Comparison of ENCODE assay signal across 9 cellular contexts in genomic region chr22:37079668-37080171, GRCh38. TPM values are rescaled to one million over a fixed set of nuclear protein-coding genes. Genes with fewer than 3 reads are reported as not detected.
A peak's percentile ranks its signal among the peaks of the same experiment; 100 is the strongest.
DNase-seq lines count a peak whose midpoint lies in the region; ATAC-seq and TF ChIP-seq lines count a peak whose summit lies in the region.
"Had no signal": no experiment of that assay in that cellular context is flagged by ENCODE, and none has a peak within 500 bp of the region (broad histone marks: within the 10 kb centered on the region; RNA-seq: fewer than 3 reads in every experiment).

No MANE protein-coding gene starts in this region.

- peak overlapping the region; percentile 68 for H3K4me3 Mint-ChIP-seq in activated naive CD8-positive, alpha-beta T cell

- DNase-seq in AG10803 (ENCODE audit: low read depth): peak; percentile 4
- DNase-seq in T-helper 22 cell (ENCODE audit: low read depth): peak; percentile 84
- peak; percentile 52 for DNase-seq in pulmonary artery endothelial cell (ENCODE audit: low read depth, low spot score)
- DNase-seq in vagina (ENCODE audit: extremely low spot score in 2 of 2): no peak
- DNase-seq in prostate gland (ENCODE audit: low spot score): no peak
- no peak for DNase-seq in NCI-H1092 treated with DMSO at 0.1 percent for 48 hours (lab: John Stamatoyannopoulos, UW)

- H3K27ac ChIP-seq in vagina: no peak overlapping the region
- no peak overlapping the region for H3K27ac ChIP-seq in gastroesophageal sphincter
- H3K27ac ChIP-seq in prostate gland: no peak overlapping the region
- H3K27ac ChIP-seq: thoracic aorta had no signal

- peak overlapping the region; percentile 96 for H3K27ac Mint-ChIP-seq in activated naive CD8-positive, alpha-beta T cell

- H3K4me3 ChIP-seq in AG10803 (ENCODE audit: low read length) (no peak overlapping the region), vagina (no peak overlapping the region), gastroesophageal sphincter (no peak overlapping the region), prostate gland (no peak overlapping the region)
- H3K4me3 ChIP-seq: thoracic aorta had no signal

- no peaks in the 10 kb centered on the region for H3K9me3 Mint-ChIP-seq in activated naive CD8-positive, alpha-beta T cell (ENCODE audit: low read depth)

- no peaks in the 10 kb centered on the region for H3K27me3 Mint-ChIP-seq in activated naive CD8-positive, alpha-beta T cell

- no peak for ATAC-seq in gastroesophageal sphincter

- H3K4me1 ChIP-seq in vagina (no peaks in the 10 kb centered on the region), gastroesophageal sphincter (no peaks in the 10 kb centered on the region), prostate gland (replicated peaks) (no peaks in the 10 kb centered on the region)

- H3K9me3 ChIP-seq in vagina (no peaks in the 10 kb centered on the region), gastroesophageal sphincter (no peaks in the 10 kb centered on the region), prostate gland (no peaks in the 10 kb centered on the region)
- H3K9me3 ChIP-seq: thoracic aorta had no signal

- intact Hi-C loops in vagina (cut with DNase I): no loop called here
- intact Hi-C loops in prostate gland (cut with DNase I): loop anchor here (10.0 kb wide), 1 partner anchor 125 kb away; no protein-coding TSS in a partner anchor

- H3K27me3 ChIP-seq in vagina (no peaks in the 10 kb centered on the region), gastroesophageal sphincter (peaks cover 63% of the 10 kb centered on the region), prostate gland (replicated peaks; ENCODE audit: insufficient read depth) (no peaks in the 10 kb centered on the region)

- H3K4me1 Mint-ChIP-seq in activated naive CD8-positive, alpha-beta T cell (ENCODE audit: low read depth): peaks cover 42% of the 10 kb centered on the region

- TF ChIP-seq CTCF in AG10803 (conservative IDR thresholded peaks at IDR 0.05; ENCODE audit: low read length) (no peak), vagina (IDR thresholded peaks at IDR 0.05) (no peak), gastroesophageal sphincter (IDR thresholded peaks at IDR 0.05) (no peak), prostate gland (IDR thresholded peaks at IDR 0.05) (no peak)

- WGBS in gastroesophageal sphincter (ENCODE audit: low coverage in 1 of 2), 2 donors: 29 to 80% methylated on average over 1 of the region's 15 CpGs
- whole genome bisulfite sequencing in prostate gland: 76% methylated on average over 13 of the region's 15 CpGs

- no peak for TF ChIP-seq POLR2A in vagina (IDR thresholded peaks at IDR 0.05)
- no peak for TF ChIP-seq POLR2A in gastroesophageal sphincter (IDR thresholded peaks at IDR 0.05)
- no peak for TF ChIP-seq POLR2A in prostate gland (IDR thresholded peaks at IDR 0.05)

- H3K36me3 ChIP-seq in vagina (no peaks in the 10 kb centered on the region), gastroesophageal sphincter (no peaks in the 10 kb centered on the region), prostate gland (no peaks in the 10 kb centered on the region)
- H3K36me3 ChIP-seq: thoracic aorta had no signal

- no peak for TF ChIP-seq EP300 in gastroesophageal sphincter (IDR thresholded peaks at IDR 0.05)

- no peaks in the 10 kb centered on the region for H3K36me3 Mint-ChIP-seq in activated naive CD8-positive, alpha-beta T cell

RNA-seq across cellular contexts. Expression of gene KCTD17, which starts 28.2 kb away (rescaled TPM):
- 33.3 and 34.9 TPM in 2 replicates for total RNA-seq in pulmonary artery endothelial cell
- total RNA-seq in vagina: 27.5 TPM
- total RNA-seq in gastroesophageal sphincter: 10 to 100 TPM; 23.3 to 33.2 (median 29.3) TPM
- 10 to 100 TPM in 1 of 2 donors, 1 to 10 TPM in 1; 7.8 to 32.4 TPM for total RNA-seq in prostate gland

RNA-seq across cellular contexts. Expression of gene TMPRSS6, which starts 29.8 kb away (rescaled TPM):
- not detected in 2 replicates for total RNA-seq in pulmonary artery endothelial cell
- not detected for total RNA-seq in vagina
- not detected for total RNA-seq in gastroesophageal sphincter
- under 1 TPM in 1 of 2 donors, not detected in 1; 0.45 TPM for total RNA-seq in prostate gland
- total RNA-seq: thoracic aorta had no signal

Comparison
In these comparisons a context has a peak if more than half of its experiments do, and no peak if none do; other contexts are left out.
1. DNase-seq: peak in AG10803 (single experiment), T-helper 22 cell (single experiment) and pulmonary artery endothelial cell (single experiment); none in vagina (0 of 2), prostate gland (single experiment) and NCI-H1092 treated with DMSO at 0.1 percent for 48 hours (single experiment).